Comparison of ENCODE assay signal across 13 cellular contexts in the genomic region with DNA sequence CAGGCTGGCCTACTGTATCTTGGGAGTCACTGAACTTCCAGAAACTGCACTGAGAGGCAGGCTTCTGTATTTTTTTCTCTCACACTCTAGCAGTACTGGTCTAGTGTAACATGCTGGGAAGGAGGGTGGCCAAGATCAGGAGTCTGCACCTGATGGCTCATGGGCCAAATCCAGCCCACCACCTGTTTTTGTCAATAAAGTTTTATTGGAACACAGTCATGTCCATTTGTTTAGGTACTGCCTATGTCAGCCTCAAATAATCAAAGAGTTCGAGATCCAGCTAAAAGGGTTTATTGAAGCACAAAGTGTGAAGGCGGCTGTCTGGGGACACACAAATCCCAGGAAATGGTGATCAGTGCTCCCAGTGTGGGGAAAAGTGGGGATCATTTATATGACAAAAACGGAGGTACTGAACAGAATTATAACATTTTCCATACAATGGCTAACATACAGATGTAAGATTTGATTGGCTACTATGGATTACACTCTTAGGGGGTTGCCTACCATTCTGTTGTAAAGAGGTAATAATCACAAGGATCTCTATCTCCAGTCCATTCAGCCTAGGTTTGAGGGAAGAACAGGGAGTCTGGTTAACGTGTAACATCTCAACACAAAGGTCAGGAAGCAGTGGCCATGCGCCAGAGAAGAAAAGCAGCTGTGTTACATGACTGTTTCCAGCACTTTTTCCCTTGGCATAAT. TPM values are rescaled to one million over a fixed set of nuclear protein-coding genes. Genes with fewer than 3 reads are reported as not detected.
DNase-seq lines count a peak whose midpoint lies in the region; ATAC-seq lines count a peak whose summit lies in the region.
"Had no signal": no experiment of that assay in that cellular context is flagged by ENCODE, and none has a peak within 500 bp of the region (broad histone marks: within the 10 kb centered on the region; RNA-seq: fewer than 3 reads in every experiment).

No MANE protein-coding gene starts in this region.

- ATAC-seq in left lobe of liver (peak; percentile 88), GM21529 (IDR thresholded peaks at IDR 0.05; ENCODE audit: unreplicated experiment) (no peak)
- no peak for ATAC-seq in activated CD8-positive, alpha-beta T cell treated with anti-CD3 and anti-CD28 coated beads, Interleukin-2, amount 10 ng/mL, durations not matched to agents 7 days and 5 days
- ATAC-seq: A549; activated T-helper 17 cell treated with anti-CD3 and anti-CD28 coated beads, Interleukin-2, amount 50 U/mL, for 72 hours had no signal

- DNase-seq in DMS53 (lab: John Stamatoyannopoulos, UW): peak; percentile 78
- peak; percentile 85 for DNase-seq in left lobe of liver (ENCODE audit: low spot score)
- DNase-seq in activated CD8-positive, alpha-beta T cell treated with anti-CD3 and anti-CD28 coated beads, Interleukin-2, amount 10 ng/mL, durations not matched to agents 7 days and 5 days: no peak
- DNase-seq: activated CD4-positive, alpha-beta memory T cell treated with anti-CD3 and anti-CD28 coated beads, Interleukin-2, amount 10 ng/mL, durations not matched to agents 7 days and 5 days; CD4-positive, alpha-beta memory T cell; NCI-H187 treated with DMSO at 0.1 percent for 48 hours; NCI-H524 treated with DMSO at 0.1 percent for 48 hours; PC-9; substantia nigra had no signal

- H3K27me3 Mint-ChIP-seq in activated CD8-positive, alpha-beta T cell treated with anti-CD3 and anti-CD28 coated beads, Interleukin-2, amount 10 ng/mL, durations not matched to agents 7 days and 5 days (ENCODE audit: low read depth): no peaks in the 10 kb centered on the region
- H3K27me3 Mint-ChIP-seq: activated CD4-positive, alpha-beta memory T cell treated with anti-CD3 and anti-CD28 coated beads, Interleukin-2, amount 10 ng/mL, durations not matched to agents 7 days and 5 days; activated T-helper 17 cell treated with anti-CD3 and anti-CD28 coated beads, Interleukin-2, amount 50 U/mL, for 72 hours; CD4-positive, alpha-beta memory T cell had no signal

- H3K4me1 Mint-ChIP-seq in activated CD8-positive, alpha-beta T cell treated with anti-CD3 and anti-CD28 coated beads, Interleukin-2, amount 10 ng/mL, durations not matched to agents 7 days and 5 days (ENCODE audit: low read depth): no peaks in the 10 kb centered on the region

- H3K9me3 Mint-ChIP-seq in activated CD8-positive, alpha-beta T cell treated with anti-CD3 and anti-CD28 coated beads, Interleukin-2, amount 10 ng/mL, durations not matched to agents 7 days and 5 days (ENCODE audit: insufficient read depth): no peaks in the 10 kb centered on the region
- H3K9me3 Mint-ChIP-seq: activated CD4-positive, alpha-beta memory T cell treated with anti-CD3 and anti-CD28 coated beads, Interleukin-2, amount 10 ng/mL, durations not matched to agents 7 days and 5 days; activated T-helper 17 cell treated with anti-CD3 and anti-CD28 coated beads, Interleukin-2, amount 50 U/mL, for 72 hours; CD4-positive, alpha-beta memory T cell had no signal

- H3K4me3 Mint-ChIP-seq in activated CD8-positive, alpha-beta T cell treated with anti-CD3 and anti-CD28 coated beads, Interleukin-2, amount 10 ng/mL, durations not matched to agents 7 days and 5 days: no peak overlapping the region
- H3K4me3 Mint-ChIP-seq: activated CD4-positive, alpha-beta memory T cell treated with anti-CD3 and anti-CD28 coated beads, Interleukin-2, amount 10 ng/mL, durations not matched to agents 7 days and 5 days; activated T-helper 17 cell treated with anti-CD3 and anti-CD28 coated beads, Interleukin-2, amount 50 U/mL, for 72 hours; CD4-positive, alpha-beta memory T cell had no signal

- no peak overlapping the region for H3K27ac Mint-ChIP-seq in activated CD8-positive, alpha-beta T cell treated with anti-CD3 and anti-CD28 coated beads, Interleukin-2, amount 10 ng/mL, durations not matched to agents 7 days and 5 days
- H3K27ac Mint-ChIP-seq: activated CD4-positive, alpha-beta memory T cell treated with anti-CD3 and anti-CD28 coated beads, Interleukin-2, amount 10 ng/mL, durations not matched to agents 7 days and 5 days; activated T-helper 17 cell treated with anti-CD3 and anti-CD28 coated beads, Interleukin-2, amount 50 U/mL, for 72 hours had no signal

- POLR2A ChIA-PET in activated CD8-positive, alpha-beta T cell treated with anti-CD3 and anti-CD28 coated beads, Interleukin-2, amount 10 ng/mL, durations not matched to agents 7 days and 5 days (lab: Charles Lee): no interaction called here

- peaks cover 2% of the 10 kb centered on the region for H3K36me3 Mint-ChIP-seq in activated CD8-positive, alpha-beta T cell treated with anti-CD3 and anti-CD28 coated beads, Interleukin-2, amount 10 ng/mL, durations not matched to agents 7 days and 5 days (ENCODE audit: low read depth)

- CTCF ChIA-PET in activated CD8-positive, alpha-beta T cell treated with anti-CD3 and anti-CD28 coated beads, Interleukin-2, amount 10 ng/mL, durations not matched to agents 7 days and 5 days (lab: Charles Lee): interaction anchor here (0.6 kb wide), 1 partner anchor 179 kb away, joined by 3 read pairs; no protein-coding TSS in a partner anchor

RNA-seq across cellular contexts. Expression of a gene that starts 12.9 kb away (rescaled TPM):
- 12.3 TPM for total RNA-seq in left lobe of liver
- 1 to 10 TPM; 5.9 to 8.8 TPM for total RNA-seq in activated CD8-positive, alpha-beta T cell treated with anti-CD3 and anti-CD28 coated beads, Interleukin-2, amount 10 ng/mL, durations not matched to agents 7 days and 5 days

RNA-seq across cellular contexts. Expression of a gene that starts 28.0 kb away (rescaled TPM):
- 11.5 TPM for total RNA-seq in left lobe of liver
- total RNA-seq in activated CD8-positive, alpha-beta T cell treated with anti-CD3 and anti-CD28 coated beads, Interleukin-2, amount 10 ng/mL, durations not matched to agents 7 days and 5 days: 10 to 100 TPM; 10.8 to 15.3 TPM

RNA-seq across cellular contexts. Expression of a gene that starts 32.1 kb away (rescaled TPM):
- 17.2 TPM for total RNA-seq in left lobe of liver
- total RNA-seq in activated CD8-positive, alpha-beta T cell treated with anti-CD3 and anti-CD28 coated beads, Interleukin-2, amount 10 ng/mL, durations not matched to agents 7 days and 5 days: 10 to 100 TPM; 61.5 to 66.8 TPM

RNA-seq across cellular contexts. Expression of a gene that starts 44.4 kb away (rescaled TPM):
- total RNA-seq in left lobe of liver: not detected
- not detected for total RNA-seq in activated CD8-positive, alpha-beta T cell treated with anti-CD3 and anti-CD28 coated beads, Interleukin-2, amount 10 ng/mL, durations not matched to agents 7 days and 5 days
- total RNA-seq: activated CD4-positive, alpha-beta memory T cell treated with anti-CD3 and anti-CD28 coated beads, Interleukin-2, amount 10 ng/mL, durations not matched to agents 7 days and 5 days; activated T-helper 17 cell treated with anti-CD3 and anti-CD28 coated beads, Interleukin-2, amount 50 U/mL, for 72 hours; CD4-positive, alpha-beta memory T cell; mononuclear cell; PC-9 had no signal

RNA-seq across cellular contexts. Expression of a gene that starts 51.1 kb away (rescaled TPM):
- total RNA-seq in left lobe of liver: 232 TPM
- total RNA-seq in activated CD8-positive, alpha-beta T cell treated with anti-CD3 and anti-CD28 coated beads, Interleukin-2, amount 10 ng/mL, durations not matched to agents 7 days and 5 days: 10 to 100 TPM; 11.9 to 14.8 TPM
